ENCODE assay signal across 15 cellular contexts in genomic region chr2:27291865-27292264, GRCh38. TPM values are rescaled to one million over a fixed set of nuclear protein-coding genes. Genes with fewer than 3 reads are reported as not detected.
A peak's percentile ranks its signal among the peaks of the same experiment; 100 is the strongest.
DNase-seq lines count a peak whose midpoint lies in the region; TF ChIP-seq lines count a peak whose summit lies in the region.
"Had no signal": no experiment of that assay in that cellular context is flagged by ENCODE, and none has a peak within 500 bp of the region (broad histone marks: within the 10 kb centered on the region; RNA-seq: fewer than 3 reads in every experiment).

No MANE protein-coding gene starts in this region.

- dilution Hi-C loops in mammary epithelial cell (cut with HindIII; ENCODE audit: low sequenced_read_pairs), result no loop called here

- H3K4me3 ChIP-seq in GM06990 (replicated peaks; ENCODE audit: low read depth, low read length) (no peak overlapping the region), LNCaP clone FGC (ENCODE audit: low read depth, low read length) (no peak overlapping the region), mammary epithelial cell (replicated peaks in 1 of 3; ENCODE audit: insufficient read depth in 1 of 3, low read depth in 2 of 3, low read length in 3 of 3) (no peak overlapping the region)
- H3K4me3 ChIP-seq: lung had no signal

- H3K4me2 ChIP-seq in mammary epithelial cell (ENCODE audit: insufficient read depth, low read depth, low read length), result no peak overlapping the region

- intact Hi-C loops in mammary epithelial cell (cut with micrococcal nuclease), result no loop called here

- in situ Hi-C loops in mammary epithelial cell (cut with MboI; ENCODE audit: low sequenced_read_pairs in 2 of 2), result loop anchor here in 1 of 2 donors (25.0 kb wide), 2 partner anchors 330 to 455 kb away; partner anchors contain the start of genes DPYSL5 and MAPRE3

- TF ChIP-seq CTCF in GM06990 (IDR thresholded peaks at IDR 0.05; ENCODE audit: insufficient read depth, low read length, poor library complexity, severe bottlenecking) (peak; percentile 14), LNCaP clone FGC (IDR thresholded peaks at IDR 0.05; ENCODE audit: control insufficient read depth, extremely low read depth, insufficient read depth) (peak; percentile 46), mammary epithelial cell (conservative IDR thresholded peaks at IDR 0.05 in 1 of 2, IDR thresholded peaks at IDR 0.05 in 1 of 2; ENCODE audit: extremely low read depth in 1 of 2, insufficient read depth in 1 of 2, low read depth in 1 of 2, low read length in 2 of 2) (no peak)

- no peak overlapping the region for H3K9ac ChIP-seq in mammary epithelial cell (ENCODE audit: insufficient read depth, low read length)

- CTCF ChIA-PET in mammary epithelial cell (lab: Charles Lee; ENCODE audit: low non-redundant PET), result no interaction called here

- no TSS peak for BruUV-seq in mammary epithelial cell (replicated peaks; lab: Mats Ljungman, UMichigan)

- no peak overlapping the region for H3K27ac ChIP-seq in mammary epithelial cell (ENCODE audit: insufficient read depth, low read depth, low read length)

- peaks cover 13% of the 10 kb centered on the region for H3K4me1 ChIP-seq in mammary epithelial cell (ENCODE audit: insufficient read depth, low read length)

- H2AFZ ChIP-seq in mammary epithelial cell (ENCODE audit: low read depth, low read length), result no peak overlapping the region

- no peaks in the 10 kb centered on the region for H3K9me3 ChIP-seq in mammary epithelial cell (replicated peaks; ENCODE audit: insufficient read depth, low read length)

- H3K27me3 ChIP-seq in GM06990 (replicated peaks; ENCODE audit: control insufficient read depth, insufficient read depth, low read length) (no peaks in the 10 kb centered on the region), mammary epithelial cell (ENCODE audit: insufficient read depth, low read length) (no peaks in the 10 kb centered on the region)

- WGBS in mammary epithelial cell (ENCODE audit: low coverage, missing lambda C conversion rate), result 51% methylated on average over 4 of the region's 6 CpGs

- no peaks in the 10 kb centered on the region for H4K20me1 ChIP-seq in mammary epithelial cell (ENCODE audit: insufficient read depth, low read length)

- no peaks in the 10 kb centered on the region for H3K36me3 ChIP-seq in GM06990 (ENCODE audit: control insufficient read depth, insufficient read depth, low read length)
- H3K36me3 ChIP-seq in mammary epithelial cell (ENCODE audit: insufficient read depth, low read length), result no peaks in the 10 kb centered on the region

- DNase-seq in GM06990 (ENCODE audit: extremely low read depth, insufficient read length) (no peak), LNCaP clone FGC (ENCODE audit: low read depth) (no peak), mammary epithelial cell (peak; percentile 10), iPS-NIHi7 (ENCODE audit: extremely low spot score) (peak; percentile 75), hepatic stellate cell (ENCODE audit: low spot score) (no peak), Kasumi-1 (lab: John Stamatoyannopoulos, UW) (no peak), inferior parietal cortex (ENCODE audit: extremely low spot score) (no peak), kidney tubule cell (ENCODE audit: low spot score) (no peak)
- DNase-seq: activated CD4-positive, alpha-beta T cell treated with anti-CD3 and anti-CD28 coated beads for 4 hours; NCI-H1092; NCI-H510A; nucleus accumbens; stimulated activated CD4-positive, alpha-beta T cell treated with anti-CD3 and anti-CD28 coated beads, Interleukin-4, amount 100 ng/mL, for 1 hour had no signal

- H3K79me2 ChIP-seq in mammary epithelial cell (ENCODE audit: insufficient read depth, low read length), result no peaks in the 10 kb centered on the region

RNA-seq across cellular contexts. Expression of gene TRIM54, which starts 9.6 kb away (rescaled TPM):
- not detected for total RNA-seq in mammary epithelial cell
- polyA plus RNA-seq in mammary epithelial cell, result not detected
- not detected for polyA minus RNA-seq in mammary epithelial cell

RNA-seq across cellular contexts. Expression of gene UCN, which starts 16.4 kb away (rescaled TPM):
- total RNA-seq in mammary epithelial cell, result under 1 TPM; 0.33 to 0.40 TPM
- polyA plus RNA-seq in mammary epithelial cell, result 0.23 TPM
- not detected for polyA minus RNA-seq in mammary epithelial cell

RNA-seq across cellular contexts. Expression of gene DNAJC5G, which starts 16.6 kb away (rescaled TPM):
- total RNA-seq in mammary epithelial cell, result not detected
- polyA plus RNA-seq in mammary epithelial cell, result not detected
- not detected for polyA minus RNA-seq in mammary epithelial cell
- total RNA-seq: activated T-helper 2 cell treated with anti-CD3 and anti-CD28 coated beads, Interferon-gamma antibody, Interleukin-2, Interleukin-4, amounts not matched to agents 10 μg/mL and 5 μg/mL and 100 μg/mL, durations not matched to agents 14 hours and 24 hours and 36 hours; lung had no signal
- polyA plus RNA-seq: lung had no signal

RNA-seq across cellular contexts. Expression of gene SLC30A3, which starts 29.0 kb away (rescaled TPM):
- total RNA-seq in mammary epithelial cell, result under 1 TPM; 0.17 to 0.24 TPM
- 0.09 TPM for polyA plus RNA-seq in mammary epithelial cell
- polyA minus RNA-seq in mammary epithelial cell, result not detected

RNA-seq across cellular contexts. Expression of gene MPV17, which starts 31.0 kb away (rescaled TPM):
- 10 to 100 TPM; 37.2 to 69.1 TPM for total RNA-seq in mammary epithelial cell
- 143 TPM for polyA plus RNA-seq in mammary epithelial cell
- polyA minus RNA-seq in mammary epithelial cell, result 168 TPM

Comparison
In these comparisons a context has a peak if more than half of its experiments do, and no peak if none do; other contexts are left out.
1. DNase-seq: peak in mammary epithelial cell (single experiment) and iPS-NIHi7 (single experiment); none in GM06990 (single experiment), LNCaP clone FGC (single experiment), hepatic stellate cell (single experiment), Kasumi-1 (0 of 2), inferior parietal cortex (single experiment) and kidney tubule cell (single experiment).
2. CTCF ChIP-seq: peak in GM06990 (single experiment) and LNCaP clone FGC (single experiment); none in mammary epithelial cell (0 of 2).